Comparison of ENCODE assay signal across 1 cellular context in the genomic region with DNA sequence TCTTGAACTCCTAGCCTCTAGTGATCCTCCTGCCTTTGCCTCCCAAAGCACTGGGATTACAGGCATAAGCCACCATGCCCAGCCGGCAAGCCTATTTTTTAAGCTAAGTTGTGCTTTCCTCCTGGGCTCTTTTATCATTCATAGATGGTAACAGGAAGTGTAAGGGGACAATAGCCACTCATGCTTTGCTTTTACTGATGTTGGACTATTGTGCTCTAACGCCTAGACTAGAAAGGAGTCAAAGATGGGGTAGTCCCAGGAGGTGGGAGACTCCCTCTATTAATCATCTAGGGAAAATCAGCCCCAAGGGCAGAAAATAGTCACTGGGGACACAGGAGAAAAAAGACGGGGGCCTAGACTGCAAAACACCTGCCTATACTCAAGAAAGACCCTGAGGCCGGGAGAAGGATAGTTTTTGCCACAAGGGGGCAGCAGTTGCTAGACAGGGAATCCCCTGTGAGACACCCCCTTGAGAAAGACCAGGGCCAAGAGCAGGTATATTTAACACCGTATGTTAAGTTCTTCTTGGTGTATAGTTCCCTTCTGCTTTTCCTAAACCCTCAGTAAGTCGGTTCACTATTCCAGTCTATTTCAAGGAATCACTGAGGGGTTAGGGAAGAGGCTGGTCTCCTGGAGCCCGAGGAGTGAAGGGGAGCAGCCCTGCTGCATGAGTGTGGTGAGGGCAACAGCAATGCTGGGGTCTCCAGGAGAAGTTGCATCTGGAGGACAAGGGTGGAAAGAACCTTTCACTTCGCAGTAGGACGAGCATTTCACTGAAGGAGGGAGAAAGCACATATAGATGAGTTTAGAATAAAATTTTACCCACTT.
A peak's percentile ranks its signal among the peaks of the same experiment; 100 is the strongest.
TF ChIP-seq lines count a peak whose summit lies in the region.

No MANE protein-coding gene starts in this region.

TF ChIP-seq in HepG2, 621 proteins besides CTCF, POLR2A, EP300 and RAD21:
- no peak for TF ChIP-seq ZNF343 (CRISPR knock-in tag; IDR thresholded peaks at IDR 0.05)
- TF ChIP-seq ZNF20 (CRISPR knock-in tag; IDR thresholded peaks at IDR 0.05) = no peak
- TF ChIP-seq ZBTB7B (CRISPR knock-in tag; IDR thresholded peaks at IDR 0.05) = 0 out of 2 replicates have a peak, but pooled peaks have one; percentile 19
- TF ChIP-seq ZFP62 (CRISPR knock-in tag; IDR thresholded peaks at IDR 0.05) = no peak
- no peak for TF ChIP-seq PLSCR1 (CRISPR knock-in tag; IDR thresholded peaks at IDR 0.05; ENCODE audit: borderline replicate concordance)
- TF ChIP-seq ZNF766 (CRISPR knock-in tag; IDR thresholded peaks at IDR 0.05; ENCODE audit: borderline replicate concordance) = no peak
- TF ChIP-seq MED13 (CRISPR knock-in tag; IDR thresholded peaks at IDR 0.05) = no peak
- peak; percentile 71 for TF ChIP-seq XRCC5 (optimal IDR thresholded peaks at IDR 0.05; ENCODE audit: low read length)
- peak; percentile 59 for TF ChIP-seq STAG1 (CRISPR knock-in tag; IDR thresholded peaks at IDR 0.05)
- TF ChIP-seq SMAD9 (CRISPR knock-in tag; IDR thresholded peaks at IDR 0.05) = no peak
- TF ChIP-seq SMC3 (IDR thresholded peaks at IDR 0.05; ENCODE audit: low read length) = peak; percentile 53
- no peak for TF ChIP-seq CHD4 (IDR thresholded peaks at IDR 0.05; ENCODE audit: borderline replicate concordance, low read length)
- no peak for TF ChIP-seq CSRNP1 (CRISPR knock-in tag; IDR thresholded peaks at IDR 0.05)
- TF ChIP-seq THRA (CRISPR knock-in tag; IDR thresholded peaks at IDR 0.05; ENCODE audit: borderline replicate concordance) = no peak
- no peak for TF ChIP-seq MTA1 (CRISPR knock-in tag; IDR thresholded peaks at IDR 0.05; ENCODE audit: borderline replicate concordance)
- no peak for TF ChIP-seq FOXA3 (CRISPR knock-in tag; IDR thresholded peaks at IDR 0.05)
- TF ChIP-seq ZNF660 (CRISPR knock-in tag; IDR thresholded peaks at IDR 0.05; ENCODE audit: borderline replicate concordance, low read depth) = no peak
- TF ChIP-seq ATF2 (CRISPR knock-in tag; IDR thresholded peaks at IDR 0.05) = no peak
- TF ChIP-seq, protein P1, sequence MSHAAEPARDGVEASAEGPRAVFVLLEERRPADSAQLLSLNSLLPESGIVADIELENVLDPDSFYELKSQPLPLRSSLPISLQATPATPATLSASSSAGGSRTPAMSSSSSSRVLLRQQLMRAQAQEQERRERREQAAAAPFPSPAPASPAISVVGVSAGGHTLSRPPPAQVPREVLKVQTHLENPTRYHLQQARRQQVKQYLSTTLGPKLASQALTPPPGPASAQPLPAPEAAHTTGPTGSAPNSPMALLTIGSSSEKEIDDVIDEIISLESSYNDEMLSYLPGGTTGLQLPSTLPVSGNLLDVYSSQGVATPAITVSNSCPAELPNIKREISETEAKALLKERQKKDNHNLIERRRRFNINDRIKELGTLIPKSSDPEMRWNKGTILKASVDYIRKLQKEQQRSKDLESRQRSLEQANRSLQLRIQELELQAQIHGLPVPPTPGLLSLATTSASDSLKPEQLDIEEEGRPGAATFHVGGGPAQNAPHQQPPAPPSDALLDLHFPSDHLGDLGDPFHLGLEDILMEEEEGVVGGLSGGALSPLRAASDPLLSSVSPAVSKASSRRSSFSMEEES (CRISPR knock-in tag; IDR thresholded peaks at IDR 0.05) = no peak
- no peak for TF ChIP-seq THAP9 (CRISPR knock-in tag; IDR thresholded peaks at IDR 0.05; ENCODE audit: borderline replicate concordance)
